In genomic region chr6:68094070-68094469, GRCh38 we compare ENCODE assay signal across 15 cellular contexts.
DNase-seq lines count a peak whose midpoint lies in the region; ATAC-seq and TF ChIP-seq lines count a peak whose summit lies in the region.
"Had no signal": no experiment of that assay in that cellular context is flagged by ENCODE, and none has a peak within 500 bp of the region (broad histone marks: within the 10 kb centered on the region; RNA-seq: fewer than 3 reads in every experiment).

No MANE protein-coding gene starts in this region.

- H3K36me3 ChIP-seq in BE2C, result no peaks in the 10 kb centered on the region
- H3K36me3 ChIP-seq: heart left ventricle had no signal

- no peaks in the 10 kb centered on the region for H3K27me3 ChIP-seq in BE2C
- H3K27me3 ChIP-seq: heart left ventricle, testis had no signal

- no peaks in the 10 kb centered on the region for H3K9me3 Mint-ChIP-seq in endothelial cell (ENCODE audit: unreplicated experiment)

- no peaks in the 10 kb centered on the region for H3K9me3 ChIP-seq in BE2C
- H3K9me3 ChIP-seq: testis had no signal

- no peaks in the 10 kb centered on the region for H3K27me3 Mint-ChIP-seq in endothelial cell (ENCODE audit: unreplicated experiment)

- no peak overlapping the region for H3K27ac Mint-ChIP-seq in endothelial cell (ENCODE audit: unreplicated experiment)
- H3K27ac Mint-ChIP-seq: T-helper 2 cell treated with Interferon-gamma antibody and Interleukin-4, amounts not matched to agents 5 μg/mL and 100 μg/mL, for 36 hours had no signal

- no peaks in the 10 kb centered on the region for H3K4me1 Mint-ChIP-seq in endothelial cell (ENCODE audit: unreplicated experiment)
- H3K4me1 Mint-ChIP-seq: CD14-positive monocyte had no signal

- ATAC-seq in GM18873 (IDR thresholded peaks at IDR 0.05; ENCODE audit: low FRiP score, unreplicated experiment) (peak; percentile 44), GM21737 (IDR thresholded peaks at IDR 0.05; ENCODE audit: unreplicated experiment) (peak; percentile 90), HG03139 (IDR thresholded peaks at IDR 0.05; ENCODE audit: unreplicated experiment) (peak; percentile 90)
- ATAC-seq: heart left ventricle had no signal

- H3K4me1 ChIP-seq in BE2C, result no peaks in the 10 kb centered on the region
- H3K4me1 ChIP-seq: heart left ventricle, testis had no signal

- no peak overlapping the region for H3K4me3 ChIP-seq in BE2C (ENCODE audit: low read depth, low read length)
- H3K4me3 ChIP-seq: heart left ventricle, testis had no signal

- TF ChIP-seq CTCF in endothelial cell (IDR thresholded peaks at IDR 0.05; ENCODE audit: unreplicated experiment), result no peak
- no peak for TF ChIP-seq CTCF in BE2C (IDR thresholded peaks at IDR 0.05; ENCODE audit: low read depth, low read length)

- peak; percentile 76 for DNase-seq in OCI-M1 (lab: John Stamatoyannopoulos, UW)
- DNase-seq in endothelial cell (ENCODE audit: low spot score), result no peak
- DNase-seq in BE2C, result no peak
- no peak for DNase-seq in NCI-H524 treated with DMSO at 0.1 percent for 48 hours (lab: John Stamatoyannopoulos, UW)
- DNase-seq in activated CD4-positive, alpha-beta T cell treated with anti-CD3 and anti-CD28 coated beads for 48 hours, result no peak
- DNase-seq: anterior cingulate cortex, heart left ventricle, mammary epithelial cell, NCI-H748 treated with DMSO at 0.1 percent for 48 hours, testis had no signal

- H3K36me3 Mint-ChIP-seq in endothelial cell (ENCODE audit: low read depth, unreplicated experiment), result no peaks in the 10 kb centered on the region
- H3K36me3 Mint-ChIP-seq: CD14-positive monocyte had no signal

- no peak overlapping the region for H3K4me3 Mint-ChIP-seq in endothelial cell (ENCODE audit: unreplicated experiment)
- H3K4me3 Mint-ChIP-seq: CD14-positive monocyte; T-helper 2 cell treated with Interferon-gamma antibody and Interleukin-4, amounts not matched to agents 5 μg/mL and 100 μg/mL, for 36 hours had no signal
